ENCODE assay signal across 20 cellular contexts in genomic region chr15:81195339-81195864, GRCh38. TPM values are rescaled to one million over a fixed set of nuclear protein-coding genes. Genes with fewer than 3 reads are reported as not detected.
DNase-seq lines count a peak whose midpoint lies in the region; ATAC-seq and TF ChIP-seq lines count a peak whose summit lies in the region.
"Had no signal": no experiment of that assay in that cellular context is flagged by ENCODE, and none has a peak within 500 bp of the region (broad histone marks: within the 10 kb centered on the region; RNA-seq: fewer than 3 reads in every experiment).

No MANE protein-coding gene starts in this region.

- no peaks in the 10 kb centered on the region for H4K20me1 ChIP-seq in GM23248 (ENCODE audit: insufficient read depth)

- no peaks in the 10 kb centered on the region for H3K9me2 ChIP-seq in GM23248 (ENCODE audit: insufficient read depth)
- H3K9me2 ChIP-seq: SK-N-SH had no signal

- no peak for DNase-seq in GM23248
- DNase-seq in NCI-H345 treated with DMSO at 0.1 percent for 48 hours (lab: John Stamatoyannopoulos, UW; ENCODE audit: unreplicated experiment) = peak; percentile 24
- DNase-seq in islet precursor cell = peak; percentile 87
- no peak for DNase-seq in sciatic nerve (ENCODE audit: low spot score)
- DNase-seq in CD1c-positive myeloid dendritic cell (ENCODE audit: extremely low spot score) = no peak
- DNase-seq in colonic mucosa = no peak
- DNase-seq: activated CD4-positive, alpha-beta T cell treated with anti-CD3 and anti-CD28 coated beads for 48 hours; activated CD8-positive, alpha-beta memory T cell treated with anti-CD3 and anti-CD28 coated beads, Interleukin-2, amount 10 ng/mL, durations not matched to agents 7 days and 5 days; activated naive CD4-positive, alpha-beta T cell treated with anti-CD3 and anti-CD28 coated beads for 36 hours; CD4-positive, alpha-beta memory T cell; DMS 273 treated with DMSO at 0.1 percent for 48 hours; NCI-H1092; occipital lobe; Peyer's patch; SK-N-SH; stimulated activated CD4-positive, alpha-beta T cell treated with anti-CD3 and anti-CD28 coated beads, Interleukin-2, amount 100 ng/mL, for 48 hours; stimulated activated naive CD4-positive, alpha-beta T cell; T-helper 17 cell had no signal

- peaks cover 11% of the 10 kb centered on the region for H3F3A ChIP-seq in GM23248 (ENCODE audit: insufficient read depth)

- TF ChIP-seq CTCF in colonic mucosa (IDR thresholded peaks at IDR 0.05) = no peak

- H3K9ac ChIP-seq in GM23248 (no peak overlapping the region), colonic mucosa (ENCODE audit: low read depth in 2 of 2, low read length in 2 of 2) (no peak overlapping the region)
- H3K9ac ChIP-seq: SK-N-SH had no signal

- no peaks in the 10 kb centered on the region for H3K79me2 ChIP-seq in GM23248 (ENCODE audit: insufficient read depth)

- peak; percentile 64 for ATAC-seq in sciatic nerve
- ATAC-seq in GM21360 (IDR thresholded peaks at IDR 0.05; ENCODE audit: unreplicated experiment) = no peak
- ATAC-seq: activated CD8-positive, alpha-beta memory T cell treated with anti-CD3 and anti-CD28 coated beads, Interleukin-2, amount 10 ng/mL, durations not matched to agents 7 days and 5 days; HCT116; T-helper 17 cell had no signal

- H3K4me1 ChIP-seq in GM23248 (ENCODE audit: insufficient read depth) (peaks cover 12% of the 10 kb centered on the region), colonic mucosa (no peaks in the 10 kb centered on the region)
- H3K4me1 ChIP-seq: Peyer's patch had no signal

- H3K27me3 ChIP-seq in GM23248 (replicated peaks; ENCODE audit: insufficient read depth) (no peaks in the 10 kb centered on the region), colonic mucosa (no peaks in the 10 kb centered on the region)
- H3K27me3 ChIP-seq: Peyer's patch had no signal

- H3K4me3 ChIP-seq in GM23248 = no peak overlapping the region
- H3K4me3 ChIP-seq in colonic mucosa = no peak overlapping the region
- H3K4me3 ChIP-seq: Peyer's patch had no signal

- WGBS in GM23248 (ENCODE audit: low coverage in 1 of 2, low lambda C conversion rate in 2 of 2, missing lambda C conversion rate in 2 of 2), 2 experiments = 44 to 49% methylated on average over 8 of the region's 8 CpGs

- intact Hi-C loops in sciatic nerve (cut with DNase I) = no loop called here
- intact Hi-C loops in colonic mucosa (cut with DNase I) = no loop called here

- H3K27ac ChIP-seq in GM23248 = no peak overlapping the region
- H3K27ac ChIP-seq in colonic mucosa = no peak overlapping the region
- H3K27ac ChIP-seq: Peyer's patch had no signal

- no peak overlapping the region for H3K4me2 ChIP-seq in GM23248 (ENCODE audit: unreplicated experiment)
- H3K4me2 ChIP-seq: SK-N-SH had no signal

- H3K9me3 ChIP-seq in GM23248 (ENCODE audit: low read depth) (no peaks in the 10 kb centered on the region), colonic mucosa (no peaks in the 10 kb centered on the region)
- H3K9me3 ChIP-seq: Peyer's patch, SK-N-SH had no signal

- in situ Hi-C loops in GM23248 (cut with MboI) = no loop called here

- H2AFZ ChIP-seq in GM23248 = peak overlapping the region; percentile 31; the same call in 1 of the 2 replicates

- H3K36me3 ChIP-seq in GM23248 (ENCODE audit: low read depth) (no peaks in the 10 kb centered on the region), colonic mucosa (no peaks in the 10 kb centered on the region)
- H3K36me3 ChIP-seq: Peyer's patch had no signal

RNA-seq across cellular contexts. Expression of gene IL16, which starts 1.3 kb away (rescaled TPM):
- under 0.01 and 0.32 TPM in 2 replicates for total RNA-seq in GM23248 (2014; rRNA removed; shearing (Covaris generic))
- 0.53 and 0.94 TPM in 2 replicates for polyA plus RNA-seq in GM23248 (2016; fragmentation: Nextera tagmentation; extraction: Ambion mirVana)
- total RNA-seq in sciatic nerve (54.0 TPM), colonic mucosa (1 to 10 TPM; 3.4 to 3.7 TPM)
- polyA plus RNA-seq: SK-N-SH had no signal

Comparison
In these comparisons a context has a peak if more than half of its experiments do, and no peak if none do; other contexts are left out.
1. DNase-seq: peak in NCI-H345 treated with DMSO at 0.1 percent for 48 hours (single experiment) and islet precursor cell (single experiment); none in GM23248 (single experiment), sciatic nerve (single experiment), CD1c-positive myeloid dendritic cell (single experiment) and colonic mucosa (single experiment).
2. RNA of gene IL16, which starts 1.3 kb away (total RNA-seq): 54.0 TPM in sciatic nerve (single experiment); 3.4 to 3.7 TPM in colonic mucosa and under 0.01 to 0.32 TPM in GM23248; every median in the first group is over 10 times any median in the second.